23 cellular contexts compared by ENCODE assay signal in genomic region chr2:69424410-69424809, GRCh38. TPM values are rescaled to one million over a fixed set of nuclear protein-coding genes. Genes with fewer than 3 reads are reported as not detected.
DNase-seq lines count a peak whose midpoint lies in the region; ATAC-seq and TF ChIP-seq lines count a peak whose summit lies in the region.
"Had no signal": no experiment of that assay in that cellular context is flagged by ENCODE, and none has a peak within 500 bp of the region (broad histone marks: within the 10 kb centered on the region; RNA-seq: fewer than 3 reads in every experiment).

No MANE protein-coding gene starts in this region.

- no peak overlapping the region for H3K27ac ChIP-seq in right atrium auricular region
- peak overlapping the region in 4 of 10 donors; percentile 27 to 66 (median 40) for H3K27ac ChIP-seq in heart right ventricle
- peak overlapping the region; percentile 52 for H3K27ac ChIP-seq in left ventricle myocardium inferior (replicated peaks)
- H3K27ac ChIP-seq: BLaER1 had no signal

- no peaks in the 10 kb centered on the region for H3K9me3 ChIP-seq in right atrium auricular region
- H3K9me3 ChIP-seq in heart right ventricle, result no peaks in the 10 kb centered on the region
- H3K9me3 ChIP-seq in left ventricle myocardium inferior (replicated peaks), result no peaks in the 10 kb centered on the region
- H3K9me3 ChIP-seq: BE2C, BLaER1 had no signal

- ATAC-seq in Right ventricle myocardium superior (ENCODE audit: poor library complexity) (peak; percentile 78), heart right ventricle (peak; percentile 29 to 79 (median 73)), left cardiac atrium (no peak)

- TF ChIP-seq CTCF in right atrium auricular region (IDR thresholded peaks at IDR 0.05) (no peak), heart right ventricle (IDR thresholded peaks at IDR 0.05) (no peak), left ventricle myocardium inferior (IDR thresholded peaks at IDR 0.05; ENCODE audit: borderline replicate concordance) (no peak)

- 82% methylated on average over 2 of the region's 2 CpGs for WGBS in heart right ventricle, 2 donors

- intact Hi-C loops in Right ventricle myocardium superior (cut with DNase I) (no loop called here), heart right ventricle (cut with DNase I) (no loop called here), left cardiac atrium (cut with DNase I) (no loop called here), left ventricle myocardium inferior (cut with micrococcal nuclease) (no loop called here)

- no peaks in the 10 kb centered on the region for H3K4me1 ChIP-seq in right atrium auricular region
- peaks cover 0 to 31% (median 5%) of the 10 kb centered on the region in 9 donors for H3K4me1 ChIP-seq in heart right ventricle
- H3K4me1 ChIP-seq in left ventricle myocardium inferior, result peaks cover 42% of the 10 kb centered on the region
- H3K4me1 ChIP-seq: BE2C had no signal

- DNase-seq in Right ventricle myocardium superior (no peak), right atrium auricular region (ENCODE audit: low spot score) (no peak), heart right ventricle (no peak), left cardiac atrium (no peak), left ventricle myocardium inferior (no peak), SHP77 (lab: John Stamatoyannopoulos, UW) (no peak), NCI-H2227 treated with DMSO at 0.1 percent for 48 hours (lab: John Stamatoyannopoulos, UW) (no peak)
- DNase-seq: 8988T; ACHN; BE2C; C1 segment of cervical spinal cord; CD4-positive, alpha-beta memory T cell; CD4-positive, CD25-positive, alpha-beta regulatory T cell; CD8-positive, alpha-beta memory T cell; COR-L47; DMS 273 treated with DMSO at 0.1 percent for 48 hours; DMS153; DMS53; DMS79; DND-41; EL; GDM1 had no signal

- H3K36me3 ChIP-seq in right atrium auricular region (peaks cover 23% of the 10 kb centered on the region), heart right ventricle (peaks cover 0 to 95% (median 43%) of the 10 kb centered on the region in 9 donors), left ventricle myocardium inferior (peaks cover 72% of the 10 kb centered on the region)
- H3K36me3 ChIP-seq: BE2C had no signal

- H3K27me3 ChIP-seq in right atrium auricular region (no peaks in the 10 kb centered on the region), heart right ventricle (no peaks in the 10 kb centered on the region), left ventricle myocardium inferior (ENCODE audit: low read depth) (no peaks in the 10 kb centered on the region)
- H3K27me3 ChIP-seq: BE2C, BLaER1 had no signal

- no peak overlapping the region for H3K4me3 ChIP-seq in right atrium auricular region
- H3K4me3 ChIP-seq in heart right ventricle, result no peak overlapping the region
- no peak overlapping the region for H3K4me3 ChIP-seq in left ventricle myocardium inferior
- H3K4me3 ChIP-seq: BLaER1 had no signal

RNA-seq across cellular contexts. Expression of gene NFU1, which starts 12.8 kb away (rescaled TPM):
- 134 TPM for total RNA-seq in Right ventricle myocardium superior
- total RNA-seq in right atrium auricular region, result 10 to 100 TPM; 31.8 to 43.0 TPM
- 100 to 1,000 TPM in 9 of 10 donors, 10 to 100 TPM in 1; 97.9 to 148 (median 125) TPM for total RNA-seq in heart right ventricle
- polyA plus RNA-seq in heart right ventricle, result 10 to 100 TPM; 72.0 to 87.4 TPM
- total RNA-seq in left cardiac atrium, result 10 to 100 TPM; 63.0 to 64.8 TPM
- 117 TPM for total RNA-seq in left ventricle myocardium inferior

RNA-seq across cellular contexts. Expression of gene GFPT1, which starts 37.4 kb away (rescaled TPM):
- total RNA-seq in Right ventricle myocardium superior (38.6 TPM), right atrium auricular region (10 to 100 TPM; 26.7 to 39.7 TPM), heart right ventricle (10 to 100 TPM; 30.8 to 90.3 (median 65.7) TPM), left cardiac atrium (10 to 100 TPM; 40.0 to 65.1 TPM), left ventricle myocardium inferior (46.2 TPM)
- polyA plus RNA-seq in heart right ventricle, result 10 to 100 TPM in 1 of 2 donors, 1 to 10 TPM in 1; 5.0 to 14.4 TPM

Comparison
In these comparisons a context has a peak if more than half of its experiments do, and no peak if none do; other contexts are left out.
1. ATAC-seq: peak in Right ventricle myocardium superior (single experiment) and heart right ventricle (8 of 8); none in left cardiac atrium (0 of 2).